1 cellular context compared by ENCODE assay signal in genomic region chr1:235919127-235919796, GRCh38.
TF ChIP-seq lines count a peak whose summit lies in the region.

No MANE protein-coding gene starts in this region.

TF ChIP-seq in GM12878, 131 proteins besides CTCF, POLR2A, EP300 and RAD21:
- TF ChIP-seq, protein P1, sequence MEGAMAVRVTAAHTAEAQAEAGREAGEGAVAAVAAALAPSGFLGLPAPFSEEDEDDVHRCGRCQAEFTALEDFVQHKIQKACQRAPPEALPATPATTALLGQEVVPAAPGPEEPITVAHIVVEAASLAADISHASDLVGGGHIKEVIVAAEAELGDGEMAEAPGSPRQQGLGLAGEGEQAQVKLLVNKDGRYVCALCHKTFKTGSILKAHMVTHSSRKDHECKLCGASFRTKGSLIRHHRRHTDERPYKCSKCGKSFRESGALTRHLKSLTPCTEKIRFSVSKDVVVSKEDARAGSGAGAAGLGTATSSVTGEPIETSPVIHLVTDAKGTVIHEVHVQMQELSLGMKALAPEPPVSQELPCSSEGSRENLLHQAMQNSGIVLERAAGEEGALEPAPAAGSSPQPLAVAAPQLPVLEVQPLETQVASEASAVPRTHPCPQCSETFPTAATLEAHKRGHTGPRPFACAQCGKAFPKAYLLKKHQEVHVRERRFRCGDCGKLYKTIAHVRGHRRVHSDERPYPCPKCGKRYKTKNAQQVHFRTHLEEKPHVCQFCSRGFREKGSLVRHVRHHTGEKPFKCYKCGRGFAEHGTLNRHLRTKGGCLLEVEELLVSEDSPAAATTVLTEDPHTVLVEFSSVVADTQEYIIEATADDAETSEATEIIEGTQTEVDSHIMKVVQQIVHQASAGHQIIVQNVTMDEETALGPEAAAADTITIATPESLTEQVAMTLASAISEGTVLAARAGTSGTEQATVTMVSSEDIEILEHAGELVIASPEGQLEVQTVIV (IDR thresholded peaks at IDR 0.05; ENCODE audit: borderline replicate concordance, partially characterized antibody), result no peak
- peak; percentile 23; the same call in 1 of the 2 replicates for TF ChIP-seq MTA2 (IDR thresholded peaks at IDR 0.05; ENCODE audit: low read depth)
- no peak for TF ChIP-seq SIN3A (IDR thresholded peaks at IDR 0.05; ENCODE audit: low read depth, low read length)
- TF ChIP-seq BHLHE40 (IDR thresholded peaks at IDR 0.05; ENCODE audit: borderline replicate concordance in 1 of 2, low read depth in 2 of 2, low read length in 1 of 2), result peak in 1 of 2 experiments; percentile 52; a peak in 1 of 4 replicates
- TF ChIP-seq, protein P2, sequence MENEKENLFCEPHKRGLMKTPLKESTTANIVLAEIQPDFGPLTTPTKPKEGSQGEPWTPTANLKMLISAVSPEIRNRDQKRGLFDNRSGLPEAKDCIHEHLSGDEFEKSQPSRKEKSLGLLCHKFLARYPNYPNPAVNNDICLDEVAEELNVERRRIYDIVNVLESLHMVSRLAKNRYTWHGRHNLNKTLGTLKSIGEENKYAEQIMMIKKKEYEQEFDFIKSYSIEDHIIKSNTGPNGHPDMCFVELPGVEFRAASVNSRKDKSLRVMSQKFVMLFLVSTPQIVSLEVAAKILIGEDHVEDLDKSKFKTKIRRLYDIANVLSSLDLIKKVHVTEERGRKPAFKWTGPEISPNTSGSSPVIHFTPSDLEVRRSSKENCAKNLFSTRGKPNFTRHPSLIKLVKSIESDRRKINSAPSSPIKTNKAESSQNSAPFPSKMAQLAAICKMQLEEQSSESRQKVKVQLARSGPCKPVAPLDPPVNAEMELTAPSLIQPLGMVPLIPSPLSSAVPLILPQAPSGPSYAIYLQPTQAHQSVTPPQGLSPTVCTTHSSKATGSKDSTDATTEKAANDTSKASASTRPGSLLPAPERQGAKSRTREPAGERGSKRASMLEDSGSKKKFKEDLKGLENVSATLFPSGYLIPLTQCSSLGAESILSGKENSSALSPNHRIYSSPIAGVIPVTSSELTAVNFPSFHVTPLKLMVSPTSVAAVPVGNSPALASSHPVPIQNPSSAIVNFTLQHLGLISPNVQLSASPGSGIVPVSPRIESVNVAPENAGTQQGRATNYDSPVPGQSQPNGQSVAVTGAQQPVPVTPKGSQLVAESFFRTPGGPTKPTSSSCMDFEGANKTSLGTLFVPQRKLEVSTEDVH (IDR thresholded peaks at IDR 0.05; ENCODE audit: low read depth, partially characterized antibody), result no peak
- TF ChIP-seq CHD1 (IDR thresholded peaks at IDR 0.05; ENCODE audit: low read depth, low read length), result no peak
- TF ChIP-seq MEF2B (IDR thresholded peaks at IDR 0.05; ENCODE audit: partially characterized antibody, poor library complexity, severe bottlenecking), result peak; percentile 12
